In genomic region chr7:45573199-45573598, GRCh38 we compare ENCODE assay signal across 15 cellular contexts. TPM values are rescaled to one million over a fixed set of nuclear protein-coding genes. Genes with fewer than 3 reads are reported as not detected.
DNase-seq lines count a peak whose midpoint lies in the region; ATAC-seq, FAIRE-seq and TF ChIP-seq lines count a peak whose summit lies in the region.
"Had no signal": no experiment of that assay in that cellular context is flagged by ENCODE, and none has a peak within 500 bp of the region (broad histone marks: within the 10 kb centered on the region; RNA-seq: fewer than 3 reads in every experiment).

No MANE protein-coding gene starts in this region.

- no peak overlapping the region for H2AK5ac ChIP-seq in H1 (ENCODE audit: low read depth, low read length)

- H3K4me2 ChIP-seq in H1 (ENCODE audit: insufficient read depth in 1 of 2, low read depth in 2 of 2, low read length in 2 of 2) (peak overlapping the region; percentile 95 to 98), neural cell (ENCODE audit: low read length) (no peak overlapping the region)

- peaks cover 18% of the 10 kb centered on the region for H3K23me2 ChIP-seq in H1 (ENCODE audit: low read depth, low read length)

- H3K79me2 ChIP-seq in H1 (ENCODE audit: control insufficient read depth in 1 of 2, insufficient read depth in 2 of 2, low read length in 2 of 2) (peaks cover 0 to 4% of the 10 kb centered on the region in 2 experiments; a peak in 1 of 4 replicates), neural cell (replicated peaks; ENCODE audit: insufficient read depth, low read length) (no peaks in the 10 kb centered on the region)

- H4K91ac ChIP-seq in H1 (replicated peaks; ENCODE audit: insufficient read length, low read length), result no peak overlapping the region

- H3K36me3 ChIP-seq in HEK293 (ENCODE audit: control insufficient read depth in 2 of 2, insufficient read depth in 1 of 2, low read length in 2 of 2) (no peaks in the 10 kb centered on the region), H1 (ENCODE audit: control insufficient read depth in 2 of 4, insufficient read depth in 4 of 4, low read length in 3 of 4) (no peaks in the 10 kb centered on the region), neural cell (ENCODE audit: insufficient read depth, low read length) (no peaks in the 10 kb centered on the region)
- H3K36me3 ChIP-seq: prostate gland had no signal

- 60% methylated on average over 11 of the region's 11 CpGs; no CpG with 5 or more reads in 1 of the 2 experiments for WGBS in H1 (ENCODE audit: extremely low coverage in 1 of 2, insufficient coverage in 1 of 2, insufficient read length in 1 of 2, insufficient replicate concordance in 2 of 2, low coverage in 1 of 2, low lambda C conversion rate in 2 of 2, missing lambda C conversion rate in 1 of 2), 2 experiments

- H3K4me1 ChIP-seq in HEK293 (ENCODE audit: control insufficient read depth, insufficient read depth, low read length), result peaks cover 2% of the 10 kb centered on the region; the same call in 1 of the 2 replicates
- H3K4me1 ChIP-seq in H1 (replicated peaks in 1 of 4; ENCODE audit: control insufficient read depth in 3 of 4, insufficient read depth in 4 of 4, low read length in 3 of 4), result peaks cover 5 to 26% (median 22%) of the 10 kb centered on the region in 4 experiments

- FAIRE-seq in H1 (lab: Jason Lieb, UNC), result no peak
- FAIRE-seq: D721Med had no signal

- TF ChIP-seq RAD21 in H1 (IDR thresholded peaks at IDR 0.05 in 1 of 2, conservative IDR thresholded peaks at IDR 0.05 in 1 of 2; ENCODE audit: low read depth in 2 of 2, low read length in 2 of 2) (no peak), neural cell (conservative IDR thresholded peaks at IDR 0.05) (no peak)

- H4K5ac ChIP-seq in H1 (ENCODE audit: insufficient read length, low read depth, low read length), result no peak overlapping the region

- no peak overlapping the region for H3K56ac ChIP-seq in H1 (replicated peaks; ENCODE audit: insufficient read length, low read depth, low read length)

- H3K79me1 ChIP-seq in H1 (ENCODE audit: low read depth, low read length), result no peaks in the 10 kb centered on the region

- H3K4ac ChIP-seq in H1 (replicated peaks; ENCODE audit: insufficient read length, low read depth, low read length), result no peak overlapping the region

- no peak overlapping the region for H3K27ac Mint-ChIP-seq in activated T-cell treated with anti-CD3 and anti-CD28 coated beads, Interleukin-2, amount 50 U/mL, for 24 hours

- peaks cover 0 to 7% of the 10 kb centered on the region in 2 experiments for H4K20me1 ChIP-seq in H1 (replicated peaks in 1 of 2; ENCODE audit: control insufficient read depth in 1 of 2, insufficient read depth in 2 of 2, low read length in 2 of 2)
- H4K20me1 ChIP-seq in neural cell (ENCODE audit: insufficient read depth), result no peaks in the 10 kb centered on the region

- H3K9me3 Mint-ChIP-seq in activated T-cell treated with anti-CD3 and anti-CD28 coated beads, Interleukin-2, amount 50 U/mL, for 24 hours, result no peaks in the 10 kb centered on the region
- no peaks in the 10 kb centered on the region for H3K9me3 Mint-ChIP-seq in activated T-cell treated with anti-CD3 and anti-CD28 coated beads, Interleukin-2, amount 50 U/mL, for 4 hours

- peaks cover 3% of the 10 kb centered on the region for H3K4me1 Mint-ChIP-seq in activated T-cell treated with anti-CD3 and anti-CD28 coated beads, Interleukin-2, amount 50 U/mL, for 24 hours (ENCODE audit: low read depth)
- peaks cover 2% of the 10 kb centered on the region for H3K4me1 Mint-ChIP-seq in activated T-cell treated with anti-CD3 and anti-CD28 coated beads, Interleukin-2, amount 50 U/mL, for 4 hours (ENCODE audit: low read depth)

- no peak for DNase-seq in activated T-cell treated with anti-CD3 and anti-CD28 coated beads, Interleukin-2, amount 50 U/mL, for 24 hours
- DNase-seq in activated T-cell treated with anti-CD3 and anti-CD28 coated beads, Interleukin-2, amount 50 U/mL, for 4 hours, result no peak
- no peak for DNase-seq in H1 (ENCODE audit: low read depth in 1 of 2, low spot score in 2 of 2)
- no peak for DNase-seq in GM03348 (ENCODE audit: low spot score)
- DNase-seq in posterior vena cava (ENCODE audit: low spot score), result no peak
- DNase-seq: activated gamma-delta T cell treated with Interleukin-2 at 50 U/mL for 16 hours, mesendoderm, NCI-H146, NCI-H524 had no signal

- H3K4me3 ChIP-seq in HEK293 (ENCODE audit: low read depth, low read length), result no peak overlapping the region
- peak overlapping the region; percentile 64 to 79 (median 70); a peak in 6 of 8 replicates for H3K4me3 ChIP-seq in H1 (ENCODE audit: extremely low read depth in 1 of 4, insufficient read depth in 2 of 4, low read depth in 3 of 4, low read length in 4 of 4)
- peak overlapping the region; percentile 77 for H3K4me3 ChIP-seq in neural cell (ENCODE audit: low read length)

- CTCF ChIA-PET in HEK293 (lab: Yijun Ruan, JAX) (no interaction called here), H1 (lab: Charles Lee; ENCODE audit: partially characterized antibody) (interaction anchor here (1.3 kb wide), 1 partner anchor 327 kb away, joined by 3 read pairs; no protein-coding TSS in a partner anchor)

- H3K27ac ChIP-seq in HEK293 (ENCODE audit: extremely low read depth, low read depth, low read length), result no peak overlapping the region
- no peak overlapping the region for H3K27ac ChIP-seq in H1 (ENCODE audit: low read depth, low read length)
- no peak overlapping the region for H3K27ac ChIP-seq in neural cell (ENCODE audit: low read length)

- no peaks in the 10 kb centered on the region for H3K9me3 ChIP-seq in HEK293 (ENCODE audit: control insufficient read depth, insufficient read depth, low read depth, low read length)
- no peaks in the 10 kb centered on the region for H3K9me3 ChIP-seq in H1 (ENCODE audit: insufficient read depth in 2 of 2, low read depth in 1 of 2, low read length in 1 of 2)
- H3K9me3 ChIP-seq in neural cell (ENCODE audit: low read length), result no peaks in the 10 kb centered on the region
- H3K9me3 ChIP-seq: prostate gland had no signal

- H3K9me2 ChIP-seq in neural cell (ENCODE audit: insufficient read depth, low read length), result no peaks in the 10 kb centered on the region

- H3F3A ChIP-seq in neural cell (ENCODE audit: insufficient read depth, low read length, poor library complexity, severe bottlenecking), result no peaks in the 10 kb centered on the region

- no peak for ATAC-seq in activated T-cell treated with anti-CD3 and anti-CD28 coated beads, Interleukin-2, amount 50 U/mL, for 4 hours
- ATAC-seq in GM19395 (IDR thresholded peaks at IDR 0.05; ENCODE audit: unreplicated experiment), result no peak
- ATAC-seq: activated CD4-positive, CD25-positive, alpha-beta regulatory T cell treated with anti-CD3 and anti-CD28 coated beads, Interleukin-2, amount 50 U/mL, for 24 hours had no signal

- TF ChIP-seq CTCF in HEK293 (tag by site-specific recombination; IDR thresholded peaks at IDR 0.05) (no peak), H1 (IDR thresholded peaks at IDR 0.05; ENCODE audit: control extremely low read depth in 1 of 3, insufficient read depth in 1 of 3, low read depth in 1 of 3, low read length in 3 of 3) (no peak), neural cell (IDR thresholded peaks at IDR 0.05; ENCODE audit: poor library complexity, severe bottlenecking) (no peak)

- intact Hi-C loops in posterior vena cava (cut with DNase I), result no loop called here

- H2BK120ac ChIP-seq in H1 (replicated peaks; ENCODE audit: low read depth, low read length), result no peak overlapping the region

- 0 out of 2 replicates have a peak overlapping the region, but pooled peaks have one; percentile 19 for H2AFZ ChIP-seq in H1 (ENCODE audit: low read length)
- H2AFZ ChIP-seq in neural cell (ENCODE audit: low read depth, low read length), result no peak overlapping the region

- H3K27me3 Mint-ChIP-seq in activated T-cell treated with anti-CD3 and anti-CD28 coated beads, Interleukin-2, amount 50 U/mL, for 24 hours, result peaks cover 58% of the 10 kb centered on the region
- peaks cover 53% of the 10 kb centered on the region for H3K27me3 Mint-ChIP-seq in activated T-cell treated with anti-CD3 and anti-CD28 coated beads, Interleukin-2, amount 50 U/mL, for 4 hours (ENCODE audit: low read depth)

- no peak overlapping the region for H3K18ac ChIP-seq in H1 (ENCODE audit: extremely low read depth, low read length)

- H3K9ac ChIP-seq in H1 (replicated peaks in 1 of 4; ENCODE audit: extremely low read depth in 1 of 4, low read depth in 3 of 4, low read length in 3 of 4) (no peak overlapping the region), neural cell (ENCODE audit: low read length) (no peak overlapping the region)

- no peak overlapping the region for H2BK12ac ChIP-seq in H1 (ENCODE audit: low read depth, low read length)

- TF ChIP-seq EP300 in H1 (IDR thresholded peaks at IDR 0.05; ENCODE audit: borderline replicate concordance in 1 of 2, low read depth in 2 of 2, low read length in 2 of 2) (no peak), neural cell (conservative IDR thresholded peaks at IDR 0.05; ENCODE audit: poor library complexity, severe bottlenecking) (no peak)

- no peak overlapping the region for H3K23ac ChIP-seq in H1 (ENCODE audit: insufficient read length)

- 0 out of 2 replicates have a peak overlapping the region, but pooled peaks have one; percentile 64 for H2BK20ac ChIP-seq in H1 (ENCODE audit: low read length)

- H3K4me3 Mint-ChIP-seq in activated T-cell treated with anti-CD3 and anti-CD28 coated beads, Interleukin-2, amount 50 U/mL, for 24 hours, result peak overlapping the region; percentile 51
- no peak overlapping the region for H3K4me3 Mint-ChIP-seq in activated T-cell treated with anti-CD3 and anti-CD28 coated beads, Interleukin-2, amount 50 U/mL, for 4 hours

- H4K8ac ChIP-seq in H1 (ENCODE audit: extremely low read depth, insufficient read depth, low read length), result no peak overlapping the region

- H2BK5ac ChIP-seq in H1 (ENCODE audit: low read depth, low read length), result no peak overlapping the region

- POLR2A ChIA-PET in HEK293 (lab: Yijun Ruan, JAX) (no interaction called here), H1 (lab: Charles Lee; ENCODE audit: partially characterized antibody) (interaction anchor here (1.2 to 1.8 kb wide), 4 partner anchors 10 to 195 kb away, joined by 3 to 8 read pairs (median 4); no protein-coding TSS in a partner anchor)

- H3K14ac ChIP-seq in H1 (ENCODE audit: insufficient read length), result no peak overlapping the region

- H2BK15ac ChIP-seq in H1 (ENCODE audit: low read length), result peak overlapping the region; percentile 36; the same call in 1 of the 2 replicates

- H3K27me3 ChIP-seq in H1 (replicated peaks in 1 of 4; ENCODE audit: control insufficient read depth in 3 of 4, extremely low read depth in 1 of 4, insufficient read depth in 3 of 4, low read length in 3 of 4), result peaks cover 7 to 40% (median 37%) of the 10 kb centered on the region in 4 experiments
- H3K27me3 ChIP-seq in neural cell (ENCODE audit: insufficient read depth, low read depth, low read length), result peaks cover 22% of the 10 kb centered on the region

- TF ChIP-seq POLR2A in H1 (IDR thresholded peaks at IDR 0.05; ENCODE audit: control extremely low read depth in 1 of 2, low read depth in 2 of 2, low read length in 2 of 2), result no peak

- no peaks in the 10 kb centered on the region for H3K36me3 Mint-ChIP-seq in activated T-cell treated with anti-CD3 and anti-CD28 coated beads, Interleukin-2, amount 50 U/mL, for 24 hours (ENCODE audit: low read depth)
- H3K36me3 Mint-ChIP-seq in activated T-cell treated with anti-CD3 and anti-CD28 coated beads, Interleukin-2, amount 50 U/mL, for 4 hours (ENCODE audit: insufficient read depth), result no peaks in the 10 kb centered on the region

RNA-seq across cellular contexts. Expression of gene ADCY1, which starts 1.0 kb away (rescaled TPM):
- total RNA-seq in activated T-cell treated with anti-CD3 and anti-CD28 coated beads, Interleukin-2, amount 50 U/mL, for 4 hours, result under 1 TPM; 0.05 to 0.26 (median 0.20) TPM
- 25.9 and 26.9 TPM in 2 replicates for total RNA-seq in H1 (2021; fragmentation: NEBNext Ultra II Directional; extraction: Animal tissue kit (Norgen Biotek cat#: 25700))
- polyA plus RNA-seq in H1 (2011; rRNA removed) (7.9 and 11.8 TPM in 2 replicates), neural cell (14.8 and 18.7 TPM in 2 replicates)
- polyA plus RNA-seq in H1 (2011; cell fraction: cytosol; rRNA removed), result 10.0 TPM
- polyA plus RNA-seq in H1 (2011; cell fraction: nucleus; rRNA removed), result 19.8 TPM
- 10.6 to 12.4 TPM (median 11.8 TPM) in 4 replicates for polyA plus RNA-seq in H1 (2012, experiment 1 of 2)
- polyA plus RNA-seq in H1 (2012, experiment 2 of 2), result 5.5 TPM
- 13.8 TPM for polyA plus RNA-seq in H1 (2013, experiment 1 of 2)
- polyA plus RNA-seq in H1 (2013, experiment 2 of 2), result 13.3 TPM
- polyA minus RNA-seq in H1 (2011; rRNA and poly(A)+ RNA removed), result 40.6 and 43.2 TPM in 2 replicates
- 14.8 TPM for polyA minus RNA-seq in H1 (2011; cell fraction: cytosol; rRNA and poly(A)+ RNA removed)
- polyA minus RNA-seq in H1 (2011; cell fraction: nucleus; rRNA and poly(A)+ RNA removed), result 21.8 TPM
- polyA minus RNA-seq in neural cell, result 43.1 and 50.0 TPM in 2 replicates
- 10 to 100 TPM; 13.7 to 14.7 TPM for total RNA-seq in posterior vena cava

Comparison
In these comparisons a context has a peak if more than half of its experiments do, and no peak if none do; other contexts are left out.
1. RNA of gene ADCY1, which starts 1.0 kb away (total RNA-seq): 25.9 to 26.9 TPM in H1 and 13.7 to 14.7 TPM in posterior vena cava; 0.05 to 0.26 TPM in activated T-cell treated with anti-CD3 and anti-CD28 coated beads, Interleukin-2, amount 50 U/mL, for 4 hours; every median in the first group is over 10 times any median in the second.